25 cellular contexts compared by ENCODE assay signal in the genomic region with DNA sequence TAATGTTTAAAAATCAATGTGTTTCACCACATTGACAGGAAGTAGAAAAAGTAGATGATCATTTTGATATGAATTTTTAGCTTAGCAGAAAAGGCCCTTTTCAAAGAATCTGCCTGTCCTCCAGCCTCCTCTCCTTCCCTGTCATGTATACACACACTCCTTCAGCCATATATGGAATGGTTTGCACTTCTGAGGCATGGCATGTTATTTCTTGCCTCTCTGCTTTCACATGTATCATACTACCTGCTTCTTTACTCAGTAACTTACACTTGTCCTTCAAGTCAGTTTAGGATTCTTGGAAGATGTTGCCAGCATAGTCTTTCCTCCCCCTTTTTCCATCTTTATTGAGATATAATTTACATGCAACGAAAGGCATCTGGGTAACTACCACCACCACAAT.
"Had no signal": no experiment of that assay in that cellular context is flagged by ENCODE, and none has a peak within 500 bp of the region (broad histone marks: within the 10 kb centered on the region; RNA-seq: fewer than 3 reads in every experiment).

No MANE protein-coding gene starts in this region.

- H3K4me1 ChIP-seq: esophagus muscularis mucosa, psoas muscle, sigmoid colon, stomach, thyroid gland had no signal

- FAIRE-seq: endometrium, islet of Langerhans, urothelium cell line had no signal

- H2AFZ ChIP-seq: neural progenitor cell had no signal

- H3K27me3 ChIP-seq: esophagus muscularis mucosa, heart right ventricle, neural progenitor cell, sigmoid colon, stomach, thyroid gland had no signal

- H3K36me3 ChIP-seq: esophagus muscularis mucosa, heart right ventricle, neural progenitor cell, sigmoid colon, stomach, thyroid gland had no signal

- H3K27ac ChIP-seq: esophagus muscularis mucosa, heart right ventricle, neural progenitor cell, psoas muscle, sigmoid colon, stomach, thyroid gland had no signal

- H3K4me3 ChIP-seq: esophagus muscularis mucosa, heart right ventricle, lung, mucosa of descending colon, neural progenitor cell, psoas muscle, sigmoid colon, stomach, thyroid gland had no signal

- H3K9me3 ChIP-seq: esophagus muscularis mucosa, mucosa of descending colon, psoas muscle, sigmoid colon, stomach, thyroid gland had no signal

- H3K9ac ChIP-seq: neural progenitor cell had no signal

- H3K4me2 ChIP-seq: neural progenitor cell had no signal

- ATAC-seq: effector memory CD8-positive, alpha-beta T cell; heart right ventricle; mucosa of descending colon; psoas muscle; right cardiac atrium; stimulated activated effector memory CD8-positive, alpha-beta T cell treated with anti-CD3 and anti-CD28 coated beads, Interleukin-12 subunit alpha, Interleukin-12 subunit beta, amount 100 ng/mL, for 72 hours had no signal

- DNase-seq: cerebellar nuclear complex; cortex of kidney; effector memory CD8-positive, alpha-beta T cell; foreskin melanocyte; glutamatergic neuron; heart right ventricle; hippocampal formation; mesenchymal stem cell; mucosa of descending colon; naive B cell; psoas muscle; right cardiac atrium; sigmoid colon; stimulated activated CD4-positive, alpha-beta T cell treated with anti-CD3 and anti-CD28 coated beads, Interleukin-2, amount 100 ng/mL, for 24 hours; stimulated activated CD4-positive, alpha-beta T cell treated with anti-CD3 and anti-CD28 coated beads, Interleukin-4, amount 100 ng/mL, for 24 hours; stimulated activated naive CD4-positive, alpha-beta T cell treated with Interleukin-2 at 50 U/mL for 16 hours; stomach; thyroid gland had no signal
